33 cellular contexts compared by ENCODE assay signal in genomic region chrX:96710031-96710430, GRCh38.
"Had no signal": no experiment of that assay in that cellular context is flagged by ENCODE, and none has a peak within 500 bp of the region (broad histone marks: within the 10 kb centered on the region; RNA-seq: fewer than 3 reads in every experiment).

No MANE protein-coding gene starts in this region.

- H3K27ac ChIP-seq: ascending aorta, body of pancreas, breast epithelium, KMS-11, Peyer's patch, VCaP had no signal

- H3K4me1 ChIP-seq: ascending aorta, body of pancreas, breast epithelium, Peyer's patch had no signal

- ATAC-seq: activated CD8-positive, alpha-beta memory T cell treated with anti-CD3 and anti-CD28 coated beads, Interleukin-2, amount 10 ng/mL, durations not matched to agents 7 days and 5 days; body of pancreas; PC-3 had no signal

- H3K9me3 ChIP-seq: ascending aorta, body of pancreas, breast epithelium, Peyer's patch had no signal

- H3K9me3 Mint-ChIP-seq: activated CD4-positive, alpha-beta memory T cell treated with anti-CD3 and anti-CD28 coated beads, Interleukin-2, amount 10 ng/mL, durations not matched to agents 7 days and 5 days; activated naive CD8-positive, alpha-beta T cell treated with anti-CD3 and anti-CD28 coated beads for 36 hours had no signal

- H3K27me3 ChIP-seq: ascending aorta, body of pancreas, Peyer's patch had no signal

- DNase-seq: activated CD4-positive, alpha-beta memory T cell treated with anti-CD3 and anti-CD28 coated beads, Interleukin-2, amount 10 ng/mL, durations not matched to agents 7 days and 5 days; activated CD4-positive, alpha-beta T cell treated with anti-CD3 and anti-CD28 coated beads for 1 hour; activated CD4-positive, alpha-beta T cell treated with anti-CD3 and anti-CD28 coated beads for 48 hours; activated CD4-positive, CD25-positive, alpha-beta regulatory T cell; activated CD8-positive, alpha-beta memory T cell treated with anti-CD3 and anti-CD28 coated beads for 24 hours; activated CD8-positive, alpha-beta memory T cell treated with anti-CD3 and anti-CD28 coated beads, Interleukin-2, amount 10 ng/mL, durations not matched to agents 7 days and 5 days; activated CD8-positive, alpha-beta memory T cell treated with anti-CD3 and anti-CD28 coated beads, Interleukin-2, amount 50 U/mL, for 48 hours; activated effector memory CD4-positive, alpha-beta T cell treated with Interleukin-2 at 50 U/mL for 16 hours; activated naive CD4-positive, alpha-beta T cell treated with anti-CD3 and anti-CD28 coated beads, Interleukin-2, amount 50 U/mL, for 16 hours; activated naive CD8-positive, alpha-beta T cell treated with anti-CD3 and anti-CD28 coated beads for 36 hours; activated T-cell treated with anti-CD3 and anti-CD28 coated beads, Interleukin-2, amount 50 U/mL, for 48 hours; amniotic stem cell; body of pancreas; MV-4-11; NCI-H1092; NCI-H1436 treated with DMSO at 0.1 percent for 48 hours; NCI-H187; NCI-H2029 treated with DMSO at 0.1 percent for 48 hours; NCI-H345; NCI-H524 treated with DMSO at 0.1 percent for 48 hours; NK-92 treated with Interleukin-12 subunit alpha and Interleukin-12 subunit beta, amount 100 ng/mL, for 24 hours; PC-3; Peyer's patch; RPMI8226; SIG-M5; SW 1271; T-helper 1 cell; T-helper 2 cell; T-helper 9 cell had no signal

- H3K4me1 Mint-ChIP-seq: activated CD4-positive, alpha-beta memory T cell treated with anti-CD3 and anti-CD28 coated beads, Interleukin-2, amount 10 ng/mL, durations not matched to agents 7 days and 5 days; activated CD8-positive, alpha-beta memory T cell treated with anti-CD3 and anti-CD28 coated beads, Interleukin-2, amount 10 ng/mL, durations not matched to agents 7 days and 5 days; activated naive CD8-positive, alpha-beta T cell treated with anti-CD3 and anti-CD28 coated beads for 36 hours had no signal

- H3K27ac Mint-ChIP-seq: activated CD4-positive, alpha-beta memory T cell treated with anti-CD3 and anti-CD28 coated beads, Interleukin-2, amount 10 ng/mL, durations not matched to agents 7 days and 5 days; activated CD8-positive, alpha-beta memory T cell treated with anti-CD3 and anti-CD28 coated beads, Interleukin-2, amount 10 ng/mL, durations not matched to agents 7 days and 5 days; activated naive CD8-positive, alpha-beta T cell treated with anti-CD3 and anti-CD28 coated beads for 36 hours had no signal

- H3K9ac ChIP-seq: KMS-11 had no signal

- H3K4me3 Mint-ChIP-seq: activated CD4-positive, alpha-beta memory T cell treated with anti-CD3 and anti-CD28 coated beads, Interleukin-2, amount 10 ng/mL, durations not matched to agents 7 days and 5 days; activated CD8-positive, alpha-beta memory T cell treated with anti-CD3 and anti-CD28 coated beads, Interleukin-2, amount 10 ng/mL, durations not matched to agents 7 days and 5 days; activated naive CD8-positive, alpha-beta T cell treated with anti-CD3 and anti-CD28 coated beads for 36 hours had no signal

- H3K36me3 ChIP-seq: ascending aorta, breast epithelium, Peyer's patch had no signal

- H3K27me3 Mint-ChIP-seq: activated CD4-positive, alpha-beta memory T cell treated with anti-CD3 and anti-CD28 coated beads, Interleukin-2, amount 10 ng/mL, durations not matched to agents 7 days and 5 days; activated CD8-positive, alpha-beta memory T cell treated with anti-CD3 and anti-CD28 coated beads, Interleukin-2, amount 10 ng/mL, durations not matched to agents 7 days and 5 days; activated naive CD8-positive, alpha-beta T cell treated with anti-CD3 and anti-CD28 coated beads for 36 hours had no signal

- H3K4me2 ChIP-seq: KMS-11 had no signal

- H3K4me3 ChIP-seq: ascending aorta, body of pancreas, breast epithelium, Peyer's patch had no signal
